Comparison of ENCODE assay signal across 7 cellular contexts in genomic region chr7:152433721-152434501, GRCh38. TPM values are rescaled to one million over a fixed set of nuclear protein-coding genes. Genes with fewer than 3 reads are reported as not detected.
DNase-seq lines count a peak whose midpoint lies in the region; ATAC-seq and TF ChIP-seq lines count a peak whose summit lies in the region.
"Not testable (repeated sequence)": the region's sequence is repeated elsewhere in the genome, so short reads cannot be mapped to it uniquely, and the experiment has no call there.

No MANE protein-coding gene starts in this region.

- peak overlapping the region; percentile 95 for H3K4me3 Mint-ChIP-seq in mesothelial cell of epicardium

- H3K9me3 ChIP-seq in SU-DHL-6 (ENCODE audit: insufficient read depth, low read length); esophagus squamous epithelium: not testable (repeated sequence)

- peaks cover 62% of the 10 kb centered on the region for H3K79me2 ChIP-seq in SU-DHL-6 (ENCODE audit: insufficient read depth, low read length)

- H3K4me3 ChIP-seq in SU-DHL-6 (ENCODE audit: insufficient read depth, low read length, poor library complexity, severe bottlenecking) = peak overlapping the region; percentile 95
- peak overlapping the region; percentile 95 to 98 (median 97) for H3K4me3 ChIP-seq in esophagus squamous epithelium

- ATAC-seq in GM18873 (IDR thresholded peaks at IDR 0.05; ENCODE audit: low FRiP score, unreplicated experiment) = peak; percentile 33
- peak; percentile 28 for ATAC-seq in HG03175 (IDR thresholded peaks at IDR 0.05; ENCODE audit: unreplicated experiment)

- not testable (repeated sequence) for H3K27me3 ChIP-seq in SU-DHL-6 (ENCODE audit: low read length); esophagus squamous epithelium

- 4 to 6% methylated on average over 13 to 16 of the region's 16 CpGs for WGBS in esophagus squamous epithelium, 2 donors

- peaks cover 28% of the 10 kb centered on the region for H3F3A ChIP-seq in SU-DHL-6 (ENCODE audit: insufficient read depth)

- not testable (repeated sequence) for H3K36me3 ChIP-seq in SU-DHL-6 (ENCODE audit: low read length); esophagus squamous epithelium

- H3K9me3 Mint-ChIP-seq in mesothelial cell of epicardium = not testable (repeated sequence)

- H4K20me1 ChIP-seq in SU-DHL-6 (ENCODE audit: low read depth, low read length) = not testable (repeated sequence)

- H3K4me1 ChIP-seq in esophagus squamous epithelium = peaks cover 0 to 61% (median 27%) of the 10 kb centered on the region in 3 donors

- H3K27ac ChIP-seq in SU-DHL-6 (ENCODE audit: low read depth, low read length) (peak overlapping the region; percentile 87), esophagus squamous epithelium (peak overlapping the region; percentile 100)

- H3K27me3 Mint-ChIP-seq in mesothelial cell of epicardium (ENCODE audit: low read depth) = not testable (repeated sequence)

- TF ChIP-seq CTCF in SU-DHL-6 (IDR thresholded peaks at IDR 0.05; ENCODE audit: insufficient read depth, low read length, poor library complexity, severe bottlenecking) = not testable (repeated sequence)
- TF ChIP-seq CTCF in esophagus squamous epithelium (IDR thresholded peaks at IDR 0.05) (peak in 5 of 6 experiments; percentile 27 to 56 (median 38)), mesothelial cell of epicardium (IDR thresholded peaks at IDR 0.05; ENCODE audit: unreplicated experiment) (peak; percentile 17)

- TF ChIP-seq POLR2A in esophagus squamous epithelium (IDR thresholded peaks at IDR 0.05) = not testable (repeated sequence)

- DNase-seq in activated gamma-delta T cell treated with anti-CD3 and anti-CD28 coated beads, Interleukin-2, amount 50 U/mL, for 16 hours (ENCODE audit: low read depth) = peak; percentile 25
- not testable (repeated sequence) for DNase-seq in esophagus squamous epithelium (lab: John Stamatoyannopoulos, UW); mesothelial cell of epicardium (ENCODE audit: low spot score in 2 of 2, unreplicated experiment in 2 of 2)
- DNase-seq in stimulated activated CD4-positive, alpha-beta T cell treated with anti-CD3 and anti-CD28 coated beads, Interleukin-2, amount 100 ng/mL, for 24 hours = peak; percentile 62 to 70

- peak overlapping the region; percentile 96 for H3K4me2 ChIP-seq in SU-DHL-6 (ENCODE audit: low read depth, low read length, poor library complexity, severe bottlenecking)

- peaks cover 30% of the 10 kb centered on the region for H3K4me1 Mint-ChIP-seq in mesothelial cell of epicardium

- H3K9ac ChIP-seq in SU-DHL-6 (ENCODE audit: low read length) = peak overlapping the region; percentile 93

- intact Hi-C loops in esophagus squamous epithelium (cut with DNase I) = not testable (repeated sequence)

- peak overlapping the region; percentile 99 for H3K27ac Mint-ChIP-seq in mesothelial cell of epicardium

- not testable (repeated sequence) for H3K36me3 Mint-ChIP-seq in mesothelial cell of epicardium

- not testable (repeated sequence) for H3K9me2 ChIP-seq in SU-DHL-6 (replicated peaks; ENCODE audit: insufficient read depth, low read length)

- not testable (repeated sequence) for H2AFZ ChIP-seq in SU-DHL-6 (ENCODE audit: low read depth, low read length, severe bottlenecking)

RNA-seq across cellular contexts. Expression of gene KMT2C, which starts 1.9 kb away (rescaled TPM):
- 10 to 100 TPM; 25.1 to 64.7 (median 43.4) TPM for total RNA-seq in esophagus squamous epithelium
- total RNA-seq in mesothelial cell of epicardium = 103 to 108 TPM (median 106 TPM) in 3 replicates
